18 cellular contexts compared by ENCODE assay signal in the genomic region with DNA sequence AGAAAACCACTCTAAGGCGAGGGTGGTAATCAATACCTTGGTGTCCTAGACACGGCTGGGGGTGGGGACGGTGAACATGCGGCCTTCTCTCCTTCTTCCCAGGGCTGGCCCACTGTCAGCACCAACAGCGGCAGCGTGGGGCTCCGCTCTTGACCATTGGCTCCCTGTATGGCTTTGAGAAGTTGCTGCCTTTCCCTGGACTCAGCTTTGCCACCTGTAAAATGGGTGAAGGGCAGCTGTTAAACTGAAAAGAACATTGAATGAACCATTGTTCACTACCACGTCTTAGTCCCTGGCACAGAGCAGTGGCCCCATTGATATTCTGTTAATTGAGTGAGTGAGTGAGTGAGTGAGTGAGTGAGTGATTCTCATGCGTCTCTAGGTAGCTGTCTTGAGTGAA.
DNase-seq lines count a peak whose midpoint lies in the region; ATAC-seq, FAIRE-seq and TF ChIP-seq lines count a peak whose summit lies in the region.
"Had no signal": no experiment of that assay in that cellular context is flagged by ENCODE, and none has a peak within 500 bp of the region (broad histone marks: within the 10 kb centered on the region; RNA-seq: fewer than 3 reads in every experiment).

No MANE protein-coding gene starts in this region.

- H3K4me2 ChIP-seq in A549 (no peak overlapping the region), IMR-90 (ENCODE audit: low read depth, low read length) (no peak overlapping the region), K562 (ENCODE audit: insufficient read depth, low read length) (no peak overlapping the region)

- H2BK20ac ChIP-seq in IMR-90 (ENCODE audit: low read depth, low read length) = no peak overlapping the region; the same call in 1 of the 2 replicates

- H3K23ac ChIP-seq in IMR-90 (ENCODE audit: low read depth, low read length) = peak overlapping the region; percentile 64

- H2AFZ ChIP-seq in IMR-90 (replicated peaks; ENCODE audit: low read length, poor library complexity) = no peak overlapping the region
- no peak overlapping the region for H2AFZ ChIP-seq in K562 (ENCODE audit: low read depth, low read length)

- no peaks in the 10 kb centered on the region for H3K9me3 Mint-ChIP-seq in neural crest cell

- POLR2A ChIA-PET in A549 (lab: Yijun Ruan, JAX) = interaction anchor here (0.6 kb wide), 1 partner anchor 186 kb away, joined by 4 read pairs; no protein-coding TSS in a partner anchor
- POLR2A ChIA-PET in IMR-90 (lab: Charles Lee; ENCODE audit: unreplicated experiment) = no interaction called here
- POLR2A ChIA-PET in K562 (lab: Yijun Ruan, JAX) = interaction anchor here (0.5 to 1.7 kb wide), 6 partner anchors 8 to 184 kb away, joined by 4 to 6 read pairs (median 4); no protein-coding TSS in a partner anchor

- TF ChIP-seq RAD21 in A549 (conservative IDR thresholded peaks at IDR 0.05 in 1 of 2, IDR thresholded peaks at IDR 0.05 in 1 of 2) (no peak), IMR-90 (IDR thresholded peaks at IDR 0.05; ENCODE audit: low read length) (no peak), K562 (CRISPR knock-in tag; conservative IDR thresholded peaks at IDR 0.05 in 1 of 2, IDR thresholded peaks at IDR 0.05 in 1 of 2) (no peak)

- 0 out of 2 replicates have a peak overlapping the region, but pooled peaks have one; percentile 5 for H2BK120ac ChIP-seq in IMR-90 (ENCODE audit: low read depth, low read length)

- H2BK5ac ChIP-seq in IMR-90 (ENCODE audit: low read depth, low read length, poor library complexity, severe bottlenecking) = peak overlapping the region; percentile 3

- peak overlapping the region; percentile 42 for H3K4ac ChIP-seq in IMR-90 (ENCODE audit: low read depth, low read length)

- no peak for ATAC-seq in A549
- no peak for ATAC-seq in IMR-90 (ENCODE audit: low read depth)
- ATAC-seq in K562 = no peak
- ATAC-seq: GM12878 had no signal

- H3K9me1 ChIP-seq in IMR-90 (ENCODE audit: insufficient read depth, low read length) (peaks cover 30% of the 10 kb centered on the region), K562 (ENCODE audit: control insufficient read depth, insufficient read depth, low read length) (no peaks in the 10 kb centered on the region)

- TF ChIP-seq CTCF in A549 (IDR thresholded peaks at IDR 0.05) (no peak), IMR-90 (conservative IDR thresholded peaks at IDR 0.05; ENCODE audit: low read depth, low read length) (no peak), K562 (IDR thresholded peaks at IDR 0.05 in 2 of 3, conservative IDR thresholded peaks at IDR 0.05 in 1 of 3; ENCODE audit: insufficient read depth in 2 of 3, low read depth in 1 of 3, low read length in 3 of 3) (no peak), neural crest cell (conservative IDR thresholded peaks at IDR 0.05) (no peak), ovary (IDR thresholded peaks at IDR 0.05) (no peak)

- H3K27me3 Mint-ChIP-seq in neural crest cell (ENCODE audit: low read depth) = no peaks in the 10 kb centered on the region

- BruUV-seq in IMR-90 (replicated peaks; lab: Mats Ljungman, UMichigan) (no TSS peak), K562 (replicated peaks; lab: Mats Ljungman, UMichigan) (TSS peak; percentile 24)

- H2BK15ac ChIP-seq in IMR-90 (ENCODE audit: low read depth, low read length) = peak overlapping the region; percentile 21; the same call in 1 of the 3 replicates

- H2AK9ac ChIP-seq in IMR-90 (replicated peaks; ENCODE audit: low read depth, low read length, poor library complexity) = no peak overlapping the region

- H4K91ac ChIP-seq in IMR-90 (ENCODE audit: insufficient read depth, low read depth, low read length) = peak overlapping the region; percentile 48

- H3K9ac ChIP-seq in IMR-90 (ENCODE audit: low read depth, low read length) (no peak overlapping the region), K562 (ENCODE audit: insufficient read depth in 1 of 2, low read depth in 2 of 2, low read length in 2 of 2) (peak overlapping the region in 1 of 2 experiments; percentile 57; a peak in 1 of 4 replicates)

- H3K79me2 ChIP-seq in K562 (ENCODE audit: control insufficient read depth, insufficient read depth, low read length) = peaks cover 2% of the 10 kb centered on the region; the same call in 1 of the 3 replicates

- 89% methylated on average over 9 of the region's 9 CpGs for WGBS in A549 (ENCODE audit: missing lambda C conversion rate)
- WGBS in IMR-90 (ENCODE audit: extremely low coverage in 2 of 2, insufficient read length in 1 of 2), 2 experiments = 100% methylated on average over 1 of the region's 9 CpGs; no CpG with 5 or more reads in 1 of the 2 experiments
- 92% methylated on average over 9 of the region's 9 CpGs for WGBS in K562 (ENCODE audit: insufficient coverage, low coverage, missing lambda C conversion rate)
- WGBS in ovary, 3 donors = 90 to 94% (median 90%) methylated on average over 9 of the region's 9 CpGs

- CTCF ChIA-PET in A549 (lab: Yijun Ruan, JAX) = interaction anchor here (1.0 to 13.3 kb wide), 5 partner anchors 12 to 31 kb away, joined by 3 to 154 read pairs (median 15); no protein-coding TSS in a partner anchor
- CTCF ChIA-PET in IMR-90 (lab: Yijun Ruan, JAX) = interaction anchor here (1.7 kb wide), 1 partner anchor 32 kb away, joined by 7 read pairs; no protein-coding TSS in a partner anchor
- CTCF ChIA-PET in K562 (lab: Yijun Ruan, JAX; ENCODE audit: low intra/inter-chr PET ratio) = no interaction called here

- no peaks in the 10 kb centered on the region for H3K36me3 Mint-ChIP-seq in neural crest cell (ENCODE audit: low read depth)

- no peak overlapping the region for H3K4me3 Mint-ChIP-seq in neural crest cell

- H3K27ac ChIP-seq in A549 (peak overlapping the region in 1 of 2 experiments; percentile 98; a peak in 3 of 6 replicates), IMR-90 (ENCODE audit: insufficient read depth, low read length) (no peak overlapping the region), K562 (ENCODE audit: extremely low read depth, low read depth, low read length) (no peak overlapping the region), ovary (peak overlapping the region in 1 of 2 donors; percentile 71)
- H3K27ac ChIP-seq: C4-2B had no signal

- no peaks in the 10 kb centered on the region for H3K27me3 ChIP-seq in IMR-90 (ENCODE audit: control insufficient read depth, insufficient read depth, low read length)
- no peaks in the 10 kb centered on the region for H3K27me3 ChIP-seq in K562 (ENCODE audit: control insufficient read depth in 2 of 2, insufficient read depth in 2 of 2, low read length in 2 of 2)
- no peaks in the 10 kb centered on the region for H3K27me3 ChIP-seq in ovary

- H3K79me1 ChIP-seq in IMR-90 (ENCODE audit: low read depth in 1 of 2, low read length in 2 of 2) = peaks cover 59 to 99% of the 10 kb centered on the region in 2 experiments

- H4K20me1 ChIP-seq in IMR-90 (ENCODE audit: insufficient read depth, low read length) = peaks cover 46% of the 10 kb centered on the region
- peaks cover 3% of the 10 kb centered on the region; the same call in 1 of the 2 replicates for H4K20me1 ChIP-seq in K562 (replicated peaks; ENCODE audit: control insufficient read depth, insufficient read depth, low read length)

- no peaks in the 10 kb centered on the region for H3K9me3 ChIP-seq in A549
- H3K9me3 ChIP-seq in IMR-90 (ENCODE audit: control insufficient read depth, insufficient read depth, low read length) = no peaks in the 10 kb centered on the region
- no peaks in the 10 kb centered on the region for H3K9me3 ChIP-seq in K562 (replicated peaks; ENCODE audit: control insufficient read depth, insufficient read depth, low read depth, low read length)
- H3K9me3 ChIP-seq in ovary = no peaks in the 10 kb centered on the region

- peak overlapping the region in 1 of 2 experiments; percentile 2; a peak in 1 of 4 replicates for H4K8ac ChIP-seq in IMR-90 (ENCODE audit: low read depth in 2 of 2, low read length in 2 of 2)

- in situ Hi-C loops in IMR-90 (cut with MboI; ENCODE audit: low sequenced_read_pairs) = no loop called here
- in situ Hi-C loops in K562 (cut with MboI) = no loop called here

- DNase-seq in A549 (ENCODE audit: low read depth in 1 of 2, low spot score in 1 of 2) = no peak
- DNase-seq in IMR-90 = no peak
- no peak for DNase-seq in K562 (ENCODE audit: extremely low read depth in 1 of 4, low spot score in 3 of 4)
- no peak for DNase-seq in neural crest cell (ENCODE audit: low read depth, low spot score)
- no peak for DNase-seq in ovary
- DNase-seq in SIG-M5 treated with dmso at 0.1 percent for 504 hours (lab: John Stamatoyannopoulos, UW; ENCODE audit: unreplicated experiment) = no peak
- DNase-seq in DMS153 treated with DMSO at 0.1 percent for 48 hours (lab: John Stamatoyannopoulos, UW; ENCODE audit: unreplicated experiment) = no peak
- DNase-seq in central memory CD4-positive, alpha-beta T cell = no peak
- DNase-seq: GDM1, HCEC 1CT, KG1, NCI-H1092, NCI-H1694, NCI-H510A treated with DMSO at 0.1 percent for 48 hours, SHP77 treated with DMSO at 0.1 percent for 48 hours had no signal

- intact Hi-C loops in IMR-90 (cut with micrococcal nuclease) (no loop called here), K562 (cut with micrococcal nuclease) (no loop called here), ovary (cut with DNase I) (no loop called here)

- FAIRE-seq in A549 (lab: Jason Lieb, UNC) (no peak), K562 (lab: Jason Lieb, UNC) (no peak)
- FAIRE-seq: GM12878, RCC 7860 had no signal

- H3K4me3 ChIP-seq in A549 (no peak overlapping the region), IMR-90 (ENCODE audit: insufficient read depth, low read depth, low read length) (no peak overlapping the region), K562 (no peak overlapping the region), ovary (no peak overlapping the region)
- H3K4me3 ChIP-seq: GM12878 had no signal

- H3K4me1 ChIP-seq in A549 = peaks cover 72% of the 10 kb centered on the region
- peaks cover 51% of the 10 kb centered on the region for H3K4me1 ChIP-seq in IMR-90 (ENCODE audit: control insufficient read depth, insufficient read depth, low read length)
- peaks cover 5 to 63% of the 10 kb centered on the region in 2 experiments for H3K4me1 ChIP-seq in K562 (replicated peaks in 1 of 2; ENCODE audit: control insufficient read depth in 2 of 2, insufficient read depth in 2 of 2, low read length in 2 of 2)
- H3K4me1 ChIP-seq in ovary (ENCODE audit: insufficient read depth) = peaks cover 43% of the 10 kb centered on the region

- H3K56ac ChIP-seq in IMR-90 (ENCODE audit: extremely low read depth, insufficient read depth, low read length) = no peak overlapping the region

- no peak overlapping the region for H4K5ac ChIP-seq in IMR-90 (ENCODE audit: low read depth, low read length)

- H2AK5ac ChIP-seq in IMR-90 (ENCODE audit: low read depth, low read length) = peak overlapping the region; percentile 44

- H3K36me3 ChIP-seq in IMR-90 (ENCODE audit: control insufficient read depth, insufficient read depth, low read length) (peaks cover 54% of the 10 kb centered on the region), K562 (ENCODE audit: control insufficient read depth, insufficient read depth, low read length) (peaks cover 36% of the 10 kb centered on the region; the same call in 2 of the 3 replicates), ovary (no peaks in the 10 kb centered on the region)

- peaks cover 42% of the 10 kb centered on the region for H3K4me1 Mint-ChIP-seq in neural crest cell

- peak overlapping the region; percentile 24 for H3K27ac Mint-ChIP-seq in neural crest cell (ENCODE audit: unreplicated experiment)

- H3K18ac ChIP-seq in IMR-90 (ENCODE audit: low read depth, low read length) = no peak overlapping the region

- dilution Hi-C loops in IMR-90 (cut with HindIII; ENCODE audit: low sequenced_read_pairs, unreplicated experiment) = no loop called here

- TF ChIP-seq POLR2A in A549 (IDR thresholded peaks at IDR 0.05; ENCODE audit: low read length) (no peak), IMR-90 (IDR thresholded peaks at IDR 0.05; ENCODE audit: low read depth, low read length) (no peak), K562 (conservative IDR thresholded peaks at IDR 0.05) (no peak), ovary (IDR thresholded peaks at IDR 0.05) (no peak)

- H3K14ac ChIP-seq in IMR-90 (replicated peaks; ENCODE audit: low read depth, low read length) = peak overlapping the region; percentile 55

- TF ChIP-seq EP300 in A549 (IDR thresholded peaks at IDR 0.05) (no peak), K562 (IDR thresholded peaks at IDR 0.05; ENCODE audit: low read length) (no peak), ovary (IDR thresholded peaks at IDR 0.05) (no peak)
